In the genomic region with DNA sequence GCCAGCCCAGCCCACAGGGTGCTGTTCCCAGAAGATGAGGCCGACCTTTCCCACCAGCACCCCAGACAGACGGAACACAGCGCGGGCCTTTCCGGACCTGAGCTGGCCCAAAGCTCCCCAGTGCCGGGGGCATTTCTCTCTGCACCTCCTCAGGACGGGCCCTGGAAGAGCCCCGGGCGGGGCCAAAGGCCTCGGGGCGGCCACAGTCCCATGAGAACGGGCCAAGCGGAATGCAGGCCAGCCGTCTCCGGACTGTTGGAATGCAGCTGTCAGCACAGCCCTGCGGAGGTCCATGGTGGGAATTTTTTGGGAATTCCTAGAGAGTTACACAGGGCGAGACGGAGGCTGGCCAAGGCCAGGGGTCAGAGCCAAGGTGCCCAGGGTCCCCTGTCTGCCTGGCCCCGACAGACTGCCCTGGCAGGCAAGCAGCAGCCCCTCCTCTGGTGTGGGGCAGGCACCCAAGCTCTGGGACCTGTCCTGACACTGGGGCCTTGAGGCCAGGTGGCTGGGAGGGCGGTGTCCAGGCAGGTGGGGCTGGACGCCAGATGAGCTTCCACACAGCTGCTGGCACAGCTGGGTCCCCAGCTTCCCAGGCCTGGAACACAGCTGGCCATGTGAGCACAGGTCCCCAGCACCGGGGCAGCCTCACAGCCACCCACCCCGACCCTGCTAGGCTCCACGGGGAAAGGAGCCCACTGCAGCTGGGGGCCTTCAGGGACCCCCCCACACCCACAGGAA, we compare ENCODE assay signal across 12 cellular contexts.
DNase-seq lines count a peak whose midpoint lies in the region; ATAC-seq and TF ChIP-seq lines count a peak whose summit lies in the region.
"Had no signal": no experiment of that assay in that cellular context is flagged by ENCODE, and none has a peak within 500 bp of the region (broad histone marks: within the 10 kb centered on the region; RNA-seq: fewer than 3 reads in every experiment).

No MANE protein-coding gene starts in this region.

- intact Hi-C loops in lower lobe of right lung (cut with DNase I): no loop called here

- H3K36me3 ChIP-seq in BLaER1 (peaks cover 25% of the 10 kb centered on the region; the same call in 1 of the 2 replicates), lower lobe of right lung (no peaks in the 10 kb centered on the region)

- peak; percentile 27 to 33 for ATAC-seq in lower lobe of right lung
- no peak for ATAC-seq in HG03025 (IDR thresholded peaks at IDR 0.05; ENCODE audit: low FRiP score, unreplicated experiment)
- ATAC-seq: stimulated activated memory B cell treated with anti-CD40 and anti-IgM and Interleukin-4, amounts not matched to agents 10 μg/mL and 1 μg/mL and 100 μg/mL, for 72 hours had no signal

- TF ChIP-seq CTCF in lower lobe of right lung (IDR thresholded peaks at IDR 0.05): no peak

- H3K27me3 ChIP-seq in BLaER1: no peaks in the 10 kb centered on the region
- H3K27me3 ChIP-seq in lower lobe of right lung (ENCODE audit: low read depth): no peaks in the 10 kb centered on the region

- DNase-seq in M059J (ENCODE audit: low read depth) (peak; percentile 89), dedifferentiated amniotic fluid mesenchymal stem cell (ENCODE audit: extremely low spot score) (peak; percentile 31), lower lobe of right lung (no peak), DMS 273 (lab: John Stamatoyannopoulos, UW; ENCODE audit: unreplicated experiment) (no peak), dermis blood vessel endothelial cell (no peak), NCI-H345 treated with DMSO at 0.1 percent for 48 hours (lab: John Stamatoyannopoulos, UW; ENCODE audit: unreplicated experiment) (no peak)
- DNase-seq: activated B cell treated with CpG ODN at 0.5 μM for 24 hours; NCI-H524 treated with DMSO at 0.1 percent for 48 hours; stimulated activated CD4-positive, alpha-beta T cell treated with anti-CD3 and anti-CD28 coated beads, Interleukin-4, amount 100 ng/mL, for 1 hour had no signal

- H3K9ac ChIP-seq in BLaER1: no peak overlapping the region

- H3K9me3 ChIP-seq in BLaER1 (no peaks in the 10 kb centered on the region), lower lobe of right lung (no peaks in the 10 kb centered on the region)

- peak overlapping the region; percentile 74 for H3K4me2 ChIP-seq in BLaER1

- H3K4me3 ChIP-seq in BLaER1 (no peak overlapping the region), lower lobe of right lung (no peak overlapping the region)

- H3K4me1 ChIP-seq in BLaER1 (peaks cover 23% of the 10 kb centered on the region), lower lobe of right lung (peaks cover 27% of the 10 kb centered on the region)

- H4K20me1 ChIP-seq in BLaER1: peaks cover 100% of the 10 kb centered on the region

- H3K27ac ChIP-seq in BLaER1 (no peak overlapping the region), lower lobe of right lung (no peak overlapping the region)

Comparison
In these comparisons a context has a peak if more than half of its experiments do, and no peak if none do; other contexts are left out.
1. DNase-seq: peak in M059J (single experiment) and dedifferentiated amniotic fluid mesenchymal stem cell (single experiment); none in lower lobe of right lung (single experiment), DMS 273 (single experiment), dermis blood vessel endothelial cell (single experiment) and NCI-H345 treated with DMSO at 0.1 percent for 48 hours (single experiment).